ENCODE assay signal across 1 cellular context in genomic region chr12:57520008-57520726, GRCh38.
TF ChIP-seq lines count a peak whose summit lies in the region.

TSS of gene DDIT3 (minus strand) at chr12:57520514. CDS start at chr12:57517406, 3,108 bp downstream.

TF ChIP-seq in HepG2, 621 proteins besides CTCF, POLR2A, EP300 and RAD21 (continued from another document and continues in another):
- TF ChIP-seq NPAS2 (CRISPR knock-in tag; IDR thresholded peaks at IDR 0.05; ENCODE audit: borderline replicate concordance) (no peak), NCOA5 (CRISPR knock-in tag; IDR thresholded peaks at IDR 0.05) (no peak), NFRKB (IDR thresholded peaks at IDR 0.05) (no peak), PCBP2 (optimal IDR thresholded peaks at IDR 0.05; ENCODE audit: low read depth, low read length, poor library complexity, severe bottlenecking) (no peak), ZNF225 (CRISPR knock-in tag; IDR thresholded peaks at IDR 0.05) (peak; percentile 48; the same call in 1 of the 2 replicates), NONO (IDR thresholded peaks at IDR 0.05) (no peak), NONO (CRISPR knock-in tag; conservative IDR thresholded peaks at IDR 0.05) (no peak; the same call in 1 of the 2 replicates), TCF7 (IDR thresholded peaks at IDR 0.05; ENCODE audit: low read depth) (no peak), EHMT2 (IDR thresholded peaks at IDR 0.05; ENCODE audit: borderline replicate concordance, low read depth, low read length) (no peak), RNF219 (CRISPR knock-in tag; IDR thresholded peaks at IDR 0.05) (no peak), NFATC3 (CRISPR knock-in tag; IDR thresholded peaks at IDR 0.05) (0 out of 2 replicates have a peak, but pooled peaks have one; percentile 33), HNF1A (IDR thresholded peaks at IDR 0.05; ENCODE audit: low read depth) (no peak; the same call in 1 of the 2 replicates), HNF1A (CRISPR knock-in tag; IDR thresholded peaks at IDR 0.05; ENCODE audit: borderline replicate concordance) (peak; percentile 73; the same call in 1 of the 2 replicates), ZNF431 (CRISPR knock-in tag; IDR thresholded peaks at IDR 0.05; ENCODE audit: borderline replicate concordance, low read depth) (no peak; the same call in 1 of the 2 replicates), ZSCAN29 (CRISPR knock-in tag; conservative IDR thresholded peaks at IDR 0.05) (peak; percentile 82; the same call in 1 of the 2 replicates), SCMH1 (CRISPR knock-in tag; IDR thresholded peaks at IDR 0.05; ENCODE audit: borderline replicate concordance) (no peak), KLF16 (CRISPR knock-in tag; IDR thresholded peaks at IDR 0.05) (peak in 1 of 2 experiments; percentile 87; a peak in 2 of 4 replicates), HES4 (CRISPR knock-in tag; IDR thresholded peaks at IDR 0.05; ENCODE audit: borderline replicate concordance) (no peak), NR2F6 (IDR thresholded peaks at IDR 0.05) (peak; percentile 81), NR2F6 (CRISPR knock-in tag; IDR thresholded peaks at IDR 0.05) (peak; percentile 53; the same call in 1 of the 2 replicates), SATB2 (CRISPR knock-in tag; IDR thresholded peaks at IDR 0.05) (0 out of 2 replicates have a peak, but pooled peaks have one; percentile 53), JUNB (CRISPR knock-in tag; IDR thresholded peaks at IDR 0.05; ENCODE audit: borderline replicate concordance) (no peak), MXD4 (CRISPR knock-in tag; IDR thresholded peaks at IDR 0.05) (no peak), SMAD1 (CRISPR knock-in tag; IDR thresholded peaks at IDR 0.05; ENCODE audit: borderline replicate concordance, low read depth) (no peak), TRAFD1 (CRISPR knock-in tag; IDR thresholded peaks at IDR 0.05; ENCODE audit: borderline replicate concordance) (no peak), HOMEZ (CRISPR knock-in tag; IDR thresholded peaks at IDR 0.05; ENCODE audit: low read depth) (peak; percentile 14; the same call in 1 of the 2 replicates), PAWR (CRISPR knock-in tag; IDR thresholded peaks at IDR 0.05; ENCODE audit: borderline replicate concordance) (0 out of 2 replicates have a peak, but pooled peaks have one; percentile 77), MATR3 (CRISPR knock-in tag; IDR thresholded peaks at IDR 0.05) (no peak), PLSCR1 (CRISPR knock-in tag; IDR thresholded peaks at IDR 0.05; ENCODE audit: borderline replicate concordance) (no peak), SMC3 (IDR thresholded peaks at IDR 0.05; ENCODE audit: low read length) (no peak), RARA (CRISPR knock-in tag; IDR thresholded peaks at IDR 0.05) (peak; percentile 59; the same call in 1 of the 2 replicates), ZNF124 (CRISPR knock-in tag; IDR thresholded peaks at IDR 0.05) (no peak), ZNF318 (CRISPR knock-in tag; IDR thresholded peaks at IDR 0.05) (peak; percentile 82; the same call in 1 of the 2 replicates), ZUFSP (CRISPR knock-in tag; IDR thresholded peaks at IDR 0.05; ENCODE audit: borderline replicate concordance) (no peak), MYC (CRISPR knock-in tag; IDR thresholded peaks at IDR 0.05; ENCODE audit: borderline replicate concordance) (peak; percentile 60; the same call in 1 of the 2 replicates), HOXA7 (CRISPR knock-in tag; IDR thresholded peaks at IDR 0.05) (no peak), ZNF33A (CRISPR knock-in tag; IDR thresholded peaks at IDR 0.05; ENCODE audit: borderline replicate concordance) (no peak), ZNF777 (CRISPR knock-in tag; IDR thresholded peaks at IDR 0.05) (no peak), ZNF598 (CRISPR knock-in tag; IDR thresholded peaks at IDR 0.05; ENCODE audit: borderline replicate concordance) (peak; percentile 89; the same call in 1 of the 2 replicates), MIER2 (CRISPR knock-in tag; IDR thresholded peaks at IDR 0.05) (no peak), ZFAT (CRISPR knock-in tag; conservative IDR thresholded peaks at IDR 0.05) (no peak)
